Comparison of ENCODE assay signal across 29 cellular contexts in genomic region chr11:104546486-104546885, GRCh38.
"Had no signal": no experiment of that assay in that cellular context is flagged by ENCODE, and none has a peak within 500 bp of the region (broad histone marks: within the 10 kb centered on the region; RNA-seq: fewer than 3 reads in every experiment).

No MANE protein-coding gene starts in this region.

- H3K9me3 Mint-ChIP-seq: activated CD4-positive, alpha-beta memory T cell treated with anti-CD3 and anti-CD28 coated beads for 36 hours; activated CD4-positive, alpha-beta T cell treated with anti-CD3 and anti-CD28 coated beads, Interleukin-2, amount 10 ng/mL, durations not matched to agents 24 days and 14 days; activated naive CD4-positive, alpha-beta T cell treated with anti-CD3 and anti-CD28 coated beads, Interleukin-2, amount 10 ng/mL, durations not matched to agents 7 days and 5 days; activated naive CD4-positive, alpha-beta T cell treated with anti-CD3 and anti-CD28 coated beads, Interleukin-2, amount 50 U/mL, for 72 hours; activated naive CD8-positive, alpha-beta T cell treated with anti-CD3 and anti-CD28 coated beads, Interleukin-2, amount 10 ng/mL, durations not matched to agents 7 days and 5 days; activated T-cell treated with anti-CD3 and anti-CD28 coated beads, Interleukin-2, amount 50 U/mL, for 24 hours; activated T-cell treated with anti-CD3 and anti-CD28 coated beads, Interleukin-2, amount 50 U/mL, for 72 hours; central memory CD8-positive, alpha-beta T cell; dendritic cell treated with granulocyte-macrophage colony-stimulating factor and Interleukin-4, amounts not matched to agents 40 ng/mL and 50 ng/mL, for 4 days; endodermal cell had no signal

- H3K4me3 Mint-ChIP-seq: activated CD4-positive, alpha-beta memory T cell treated with anti-CD3 and anti-CD28 coated beads for 36 hours; activated CD4-positive, alpha-beta T cell treated with anti-CD3 and anti-CD28 coated beads for 36 hours; activated CD4-positive, alpha-beta T cell treated with anti-CD3 and anti-CD28 coated beads, Interleukin-2, amount 10 ng/mL, durations not matched to agents 24 days and 14 days; activated CD8-positive, alpha-beta memory T cell treated with anti-CD3 and anti-CD28 coated beads, Interleukin-2, amount 10 ng/mL, durations not matched to agents 7 days and 5 days; activated CD8-positive, alpha-beta T cell treated with anti-CD3 and anti-CD28 coated beads, Interleukin-2, amount 10 ng/mL, durations not matched to agents 7 days and 5 days; activated naive CD4-positive, alpha-beta T cell treated with anti-CD3 and anti-CD28 coated beads, Interleukin-2, amount 10 ng/mL, durations not matched to agents 7 days and 5 days; activated naive CD8-positive, alpha-beta T cell treated with anti-CD3 and anti-CD28 coated beads, Interleukin-2, amount 10 ng/mL, durations not matched to agents 7 days and 5 days; activated T-cell treated with anti-CD3 and anti-CD28 coated beads, Interleukin-2, amount 50 U/mL, for 24 hours; activated T-cell treated with anti-CD3 and anti-CD28 coated beads, Interleukin-2, amount 50 U/mL, for 72 hours; central memory CD8-positive, alpha-beta T cell; dendritic cell treated with granulocyte-macrophage colony-stimulating factor and Interleukin-4, amounts not matched to agents 40 ng/mL and 50 ng/mL, for 4 days; endodermal cell had no signal

- H3K36me3 Mint-ChIP-seq: activated CD4-positive, alpha-beta memory T cell treated with anti-CD3 and anti-CD28 coated beads for 36 hours; activated CD8-positive, alpha-beta memory T cell treated with anti-CD3 and anti-CD28 coated beads, Interleukin-2, amount 10 ng/mL, durations not matched to agents 7 days and 5 days; activated naive CD4-positive, alpha-beta T cell treated with anti-CD3 and anti-CD28 coated beads, Interleukin-2, amount 10 ng/mL, durations not matched to agents 7 days and 5 days; activated naive CD4-positive, alpha-beta T cell treated with anti-CD3 and anti-CD28 coated beads, Interleukin-2, amount 50 U/mL, for 72 hours; activated naive CD8-positive, alpha-beta T cell treated with anti-CD3 and anti-CD28 coated beads, Interleukin-2, amount 10 ng/mL, durations not matched to agents 7 days and 5 days had no signal

- H3K4me1 Mint-ChIP-seq: activated CD4-positive, alpha-beta T cell treated with anti-CD3 and anti-CD28 coated beads for 36 hours; activated CD4-positive, alpha-beta T cell treated with anti-CD3 and anti-CD28 coated beads, Interleukin-2, amount 10 ng/mL, durations not matched to agents 24 days and 14 days; activated naive CD4-positive, alpha-beta T cell treated with anti-CD3 and anti-CD28 coated beads, Interleukin-2, amount 10 ng/mL, durations not matched to agents 7 days and 5 days; activated naive CD8-positive, alpha-beta T cell treated with anti-CD3 and anti-CD28 coated beads, Interleukin-2, amount 10 ng/mL, durations not matched to agents 7 days and 5 days; central memory CD8-positive, alpha-beta T cell; endodermal cell had no signal

- H3K4me3 ChIP-seq: coronary artery, dorsolateral prefrontal cortex, esophagus muscularis mucosa, gastrocnemius medialis had no signal

- H3K27me3 Mint-ChIP-seq: activated CD4-positive, alpha-beta memory T cell treated with anti-CD3 and anti-CD28 coated beads for 36 hours; activated CD4-positive, alpha-beta T cell treated with anti-CD3 and anti-CD28 coated beads for 36 hours; activated CD8-positive, alpha-beta memory T cell treated with anti-CD3 and anti-CD28 coated beads, Interleukin-2, amount 10 ng/mL, durations not matched to agents 7 days and 5 days; activated T-cell treated with anti-CD3 and anti-CD28 coated beads, Interleukin-2, amount 50 U/mL, for 24 hours; central memory CD8-positive, alpha-beta T cell had no signal

- ATAC-seq: activated CD4-positive, alpha-beta T cell treated with anti-CD3 and anti-CD28 coated beads for 36 hours; activated CD8-positive, alpha-beta memory T cell treated with anti-CD3 and anti-CD28 coated beads, Interleukin-2, amount 10 ng/mL, durations not matched to agents 7 days and 5 days; activated CD8-positive, alpha-beta T cell treated with anti-CD3 and anti-CD28 coated beads, Interleukin-2, amount 10 ng/mL, durations not matched to agents 7 days and 5 days; activated naive CD4-positive, alpha-beta T cell treated with anti-CD3 and anti-CD28 coated beads, Interleukin-2, amount 50 U/mL, for 72 hours; activated T-cell treated with anti-CD3 and anti-CD28 coated beads, Interleukin-2, amount 50 U/mL, for 72 hours; foreskin keratinocyte; gastrocnemius medialis had no signal

- DNase-seq: activated CD4-positive, alpha-beta memory T cell treated with anti-CD3 and anti-CD28 coated beads for 36 hours; activated CD4-positive, alpha-beta T cell treated with anti-CD3 and anti-CD28 coated beads for 36 hours; activated CD4-positive, alpha-beta T cell treated with anti-CD3 and anti-CD28 coated beads, Interleukin-2, amount 10 ng/mL, durations not matched to agents 24 days and 14 days; activated CD4-positive, CD25-positive, alpha-beta regulatory T cell; activated CD4-positive, CD25-positive, alpha-beta regulatory T cell treated with anti-CD3 and anti-CD28 coated beads, Interleukin-2, amount 50 U/mL, for 72 hours; activated CD8-positive, alpha-beta memory T cell treated with anti-CD3 and anti-CD28 coated beads, Interleukin-2, amount 10 ng/mL, durations not matched to agents 7 days and 5 days; activated CD8-positive, alpha-beta memory T cell treated with anti-CD3 and anti-CD28 coated beads, Interleukin-2, amount 50 U/mL, for 4 hours; activated CD8-positive, alpha-beta T cell treated with anti-CD3 and anti-CD28 coated beads, Interleukin-2, amount 10 ng/mL, durations not matched to agents 7 days and 5 days; activated gamma-delta T cell; activated naive CD4-positive, alpha-beta T cell; activated naive CD4-positive, alpha-beta T cell treated with anti-CD3 and anti-CD28 coated beads, Interleukin-2, amount 10 ng/mL, durations not matched to agents 7 days and 5 days; activated naive CD8-positive, alpha-beta T cell treated with anti-CD3 and anti-CD28 coated beads, Interleukin-2, amount 10 ng/mL, durations not matched to agents 7 days and 5 days; activated T-cell treated with anti-CD3 and anti-CD28 coated beads, Interleukin-2, amount 50 U/mL, for 24 hours; activated T-cell treated with anti-CD3 and anti-CD28 coated beads, Interleukin-2, amount 50 U/mL, for 72 hours; anterior cingulate cortex; brain microvascular endothelial cell; dorsolateral prefrontal cortex; effector memory CD4-positive, alpha-beta T cell; endodermal cell; erythroblast; foreskin keratinocyte; gastrocnemius medialis; T-helper 1 cell; T-helper 2 cell had no signal

- H3K27ac Mint-ChIP-seq: activated CD4-positive, alpha-beta memory T cell treated with anti-CD3 and anti-CD28 coated beads for 36 hours; activated CD4-positive, alpha-beta T cell treated with anti-CD3 and anti-CD28 coated beads for 36 hours; activated CD4-positive, alpha-beta T cell treated with anti-CD3 and anti-CD28 coated beads, Interleukin-2, amount 10 ng/mL, durations not matched to agents 24 days and 14 days; activated CD8-positive, alpha-beta memory T cell treated with anti-CD3 and anti-CD28 coated beads, Interleukin-2, amount 10 ng/mL, durations not matched to agents 7 days and 5 days; activated CD8-positive, alpha-beta T cell treated with anti-CD3 and anti-CD28 coated beads, Interleukin-2, amount 10 ng/mL, durations not matched to agents 7 days and 5 days; activated naive CD4-positive, alpha-beta T cell treated with anti-CD3 and anti-CD28 coated beads, Interleukin-2, amount 10 ng/mL, durations not matched to agents 7 days and 5 days; activated naive CD4-positive, alpha-beta T cell treated with anti-CD3 and anti-CD28 coated beads, Interleukin-2, amount 50 U/mL, for 72 hours; activated naive CD8-positive, alpha-beta T cell treated with anti-CD3 and anti-CD28 coated beads, Interleukin-2, amount 10 ng/mL, durations not matched to agents 7 days and 5 days; activated T-cell treated with anti-CD3 and anti-CD28 coated beads, Interleukin-2, amount 50 U/mL, for 24 hours; activated T-cell treated with anti-CD3 and anti-CD28 coated beads, Interleukin-2, amount 50 U/mL, for 72 hours; dendritic cell treated with granulocyte-macrophage colony-stimulating factor and Interleukin-4, amounts not matched to agents 40 ng/mL and 50 ng/mL, for 4 days; endodermal cell had no signal
